ENCODE assay signal across 10 cellular contexts in the genomic region with DNA sequence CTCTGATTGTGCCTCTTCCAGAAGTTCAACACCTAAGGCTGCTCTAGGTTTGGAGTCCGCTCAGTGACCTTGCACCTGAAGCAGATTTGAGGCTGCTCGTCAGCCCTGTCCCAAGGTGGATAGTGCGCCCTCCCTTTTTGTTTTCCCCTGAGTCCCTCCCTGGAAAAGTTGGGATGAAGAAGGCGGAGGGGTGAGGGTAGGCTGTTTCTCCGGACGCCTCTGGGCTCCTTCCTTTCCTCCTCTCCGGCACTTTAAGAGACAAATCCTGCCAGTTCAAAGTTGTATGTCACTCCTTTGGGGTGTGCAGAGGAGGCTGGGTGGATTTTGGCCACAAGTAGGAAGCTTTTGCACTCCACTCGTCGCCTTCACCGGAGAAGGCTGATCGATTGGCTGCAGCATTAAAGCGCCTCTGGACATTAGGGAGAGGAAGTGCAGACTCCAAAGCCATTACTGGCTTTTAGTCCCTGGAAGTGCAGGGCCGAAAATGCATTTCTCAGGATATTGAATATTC.
DNase-seq lines count a peak whose midpoint lies in the region; ATAC-seq, FAIRE-seq and TF ChIP-seq lines count a peak whose summit lies in the region.
"Had no signal": no experiment of that assay in that cellular context is flagged by ENCODE, and none has a peak within 500 bp of the region (broad histone marks: within the 10 kb centered on the region; RNA-seq: fewer than 3 reads in every experiment).

No MANE protein-coding gene starts in this region.

- DNase-seq in chondrocyte (ENCODE audit: low spot score) (no peak), keratinocyte (ENCODE audit: low read depth, low spot score) (no peak), skeletal muscle cell (ENCODE audit: low read depth) (no peak), H54 (ENCODE audit: insufficient read length, low spot score) (no peak), T-cell (no peak), SW480 (ENCODE audit: low spot score) (no peak)
- no peak for DNase-seq in activated CD4-positive, alpha-beta T cell treated with anti-CD3 and anti-CD28 coated beads, Interleukin-2, amount 10 ng/mL, durations not matched to agents 7 days and 5 days
- DNase-seq: MM.1S had no signal

- no peak overlapping the region for H3K9ac ChIP-seq in keratinocyte (ENCODE audit: control insufficient read depth, extremely low read depth, insufficient read depth, low read length)

- H3K36me3 Mint-ChIP-seq in chondrocyte (ENCODE audit: low read depth) (no peaks in the 10 kb centered on the region), T-cell (no peaks in the 10 kb centered on the region)
- H3K36me3 Mint-ChIP-seq in activated CD4-positive, alpha-beta T cell treated with anti-CD3 and anti-CD28 coated beads, Interleukin-2, amount 10 ng/mL, durations not matched to agents 7 days and 5 days (ENCODE audit: low read depth), result no peaks in the 10 kb centered on the region

- H3K4me3 Mint-ChIP-seq in chondrocyte (ENCODE audit: unreplicated experiment), result peak overlapping the region; percentile 95
- H3K4me3 Mint-ChIP-seq in T-cell, result peak overlapping the region in 1 of 3 donors; percentile 0
- H3K4me3 Mint-ChIP-seq in activated CD4-positive, alpha-beta T cell treated with anti-CD3 and anti-CD28 coated beads, Interleukin-2, amount 10 ng/mL, durations not matched to agents 7 days and 5 days, result no peak overlapping the region

- no peaks in the 10 kb centered on the region for H3K9me3 ChIP-seq in HEK293 (ENCODE audit: control insufficient read depth, insufficient read depth, low read depth, low read length)
- H3K9me3 ChIP-seq in keratinocyte (ENCODE audit: control insufficient read depth, low read depth, low read length), result no peaks in the 10 kb centered on the region

- no peaks in the 10 kb centered on the region for H3K9me1 ChIP-seq in keratinocyte (ENCODE audit: control insufficient read depth, extremely low read depth, insufficient read depth, low read length)

- peak overlapping the region; percentile 94 for H3K4me2 ChIP-seq in keratinocyte (ENCODE audit: control insufficient read depth, extremely low read depth, insufficient read depth, low read depth, low read length)

- H3K4me1 ChIP-seq in HEK293 (ENCODE audit: control insufficient read depth, insufficient read depth, low read length) (peaks cover 10% of the 10 kb centered on the region), keratinocyte (ENCODE audit: control insufficient read depth, extremely low read depth, insufficient read depth, low read length) (peaks cover 3% of the 10 kb centered on the region)

- ATAC-seq in T-cell (replicated peaks in 1 of 4), result no peak

- FAIRE-seq in keratinocyte (lab: Jason Lieb, UNC) (no peak), H54 (lab: Jason Lieb, UNC) (no peak)
- FAIRE-seq: TTC549 had no signal

- CTCF ChIA-PET in HEK293 (lab: Yijun Ruan, JAX), result interaction anchor here (0.7 to 1.3 kb wide), 2 partner anchors 29 to 71 kb away, joined by 3 read pairs; no protein-coding TSS in a partner anchor
- CTCF ChIA-PET in T-cell (lab: Charles Lee), result no interaction called here
- CTCF ChIA-PET in activated CD4-positive, alpha-beta T cell treated with anti-CD3 and anti-CD28 coated beads, Interleukin-2, amount 10 ng/mL, durations not matched to agents 7 days and 5 days (lab: Charles Lee), result no interaction called here

- TF ChIP-seq CTCF in HEK293 (tag by site-specific recombination; IDR thresholded peaks at IDR 0.05), result peak; percentile 21; the same call in 1 of the 2 replicates
- TF ChIP-seq CTCF in chondrocyte (IDR thresholded peaks at IDR 0.05), result no peak
- TF ChIP-seq CTCF in keratinocyte (optimal IDR thresholded peaks at IDR 0.05 in 1 of 3, IDR thresholded peaks at IDR 0.05 in 1 of 3, conservative IDR thresholded peaks at IDR 0.05 in 1 of 3; ENCODE audit: extremely low read depth in 1 of 3, insufficient read depth in 2 of 3, low read length in 3 of 3), result no peak

- TF ChIP-seq POLR2A in H54 (IDR thresholded peaks at IDR 0.05; ENCODE audit: low read depth, low read length), result no peak

- no peaks in the 10 kb centered on the region for H3K36me3 ChIP-seq in HEK293 (ENCODE audit: control insufficient read depth in 2 of 2, insufficient read depth in 1 of 2, low read length in 2 of 2)
- H3K36me3 ChIP-seq in keratinocyte (ENCODE audit: control insufficient read depth in 2 of 2, extremely low read depth in 1 of 2, insufficient read depth in 2 of 2, low read length in 2 of 2), result no peaks in the 10 kb centered on the region

- H3K9me3 Mint-ChIP-seq in chondrocyte (ENCODE audit: low read depth) (no peaks in the 10 kb centered on the region), T-cell (no peaks in the 10 kb centered on the region)
- no peaks in the 10 kb centered on the region for H3K9me3 Mint-ChIP-seq in activated CD4-positive, alpha-beta T cell treated with anti-CD3 and anti-CD28 coated beads, Interleukin-2, amount 10 ng/mL, durations not matched to agents 7 days and 5 days

- no peaks in the 10 kb centered on the region for H3K79me2 ChIP-seq in keratinocyte (ENCODE audit: control insufficient read depth, insufficient read depth, low read length)

- no peak overlapping the region for H2AFZ ChIP-seq in keratinocyte (ENCODE audit: control insufficient read depth, low read length)

- peaks cover 35% of the 10 kb centered on the region for H3K27me3 ChIP-seq in keratinocyte (ENCODE audit: control insufficient read depth, extremely low read depth, insufficient read depth, low read length)

- H3K27ac ChIP-seq in HEK293 (ENCODE audit: extremely low read depth, low read depth, low read length) (peak overlapping the region; percentile 89; the same call in 1 of the 2 replicates), keratinocyte (ENCODE audit: control insufficient read depth, insufficient read depth, low read length) (no peak overlapping the region)

- H3K27me3 Mint-ChIP-seq in chondrocyte (ENCODE audit: low read depth) (no peaks in the 10 kb centered on the region), T-cell (peaks cover 35 to 55% of the 10 kb centered on the region in 2 donors)
- H3K27me3 Mint-ChIP-seq in activated CD4-positive, alpha-beta T cell treated with anti-CD3 and anti-CD28 coated beads, Interleukin-2, amount 10 ng/mL, durations not matched to agents 7 days and 5 days, result peaks cover 65% of the 10 kb centered on the region

- no peaks in the 10 kb centered on the region for H4K20me1 ChIP-seq in keratinocyte (ENCODE audit: control insufficient read depth, extremely low read depth, insufficient read depth, low read length)

- H3K4me3 ChIP-seq in HEK293 (ENCODE audit: low read depth, low read length), result peak overlapping the region; percentile 69
- H3K4me3 ChIP-seq in keratinocyte (ENCODE audit: control insufficient read depth in 2 of 3, extremely low read depth in 1 of 3, insufficient read depth in 2 of 3, low read depth in 1 of 3, low read length in 3 of 3), result no peak overlapping the region
- H3K4me3 ChIP-seq in skeletal muscle cell (ENCODE audit: low read depth, low read length), result peak overlapping the region; percentile 72

- H3K4me1 Mint-ChIP-seq in chondrocyte (ENCODE audit: low read depth) (peaks cover 41% of the 10 kb centered on the region), T-cell (peaks cover 0 to 8% (median 7%) of the 10 kb centered on the region in 3 donors)
- peaks cover 2% of the 10 kb centered on the region for H3K4me1 Mint-ChIP-seq in activated CD4-positive, alpha-beta T cell treated with anti-CD3 and anti-CD28 coated beads, Interleukin-2, amount 10 ng/mL, durations not matched to agents 7 days and 5 days

- dilution Hi-C loops in keratinocyte (cut with MboI; ENCODE audit: extremely low pct_ligation_motif_present, low sequenced_read_pairs), result no loop called here

- POLR2A ChIA-PET in HEK293 (lab: Yijun Ruan, JAX) (interaction anchor here (1.0 kb wide), 1 partner anchor 11 kb away, joined by 3 read pairs; no protein-coding TSS in a partner anchor), T-cell (lab: Charles Lee) (interaction anchor here in 1 of 2 donors (0.6 kb wide), 1 partner anchor 180 kb away, joined by 4 read pairs; no protein-coding TSS in a partner anchor)
- POLR2A ChIA-PET in activated CD4-positive, alpha-beta T cell treated with anti-CD3 and anti-CD28 coated beads, Interleukin-2, amount 10 ng/mL, durations not matched to agents 7 days and 5 days (lab: Charles Lee), result no interaction called here

- H3K27ac Mint-ChIP-seq in chondrocyte (ENCODE audit: unreplicated experiment) (peak overlapping the region; percentile 91), T-cell (no peak overlapping the region)
- no peak overlapping the region for H3K27ac Mint-ChIP-seq in activated CD4-positive, alpha-beta T cell treated with anti-CD3 and anti-CD28 coated beads, Interleukin-2, amount 10 ng/mL, durations not matched to agents 7 days and 5 days

TF ChIP-seq in HEK293, 187 proteins besides CTCF, POLR2A, EP300 and RAD21 (continues in another document):
- no peak for TF ChIP-seq HOXC10 (CRISPR knock-in tag; IDR thresholded peaks at IDR 0.05)
- TF ChIP-seq ZNF362 (tag by site-specific recombination; IDR thresholded peaks at IDR 0.05), result no peak
- no peak for TF ChIP-seq ZBTB10 (tag by site-specific recombination; IDR thresholded peaks at IDR 0.05)
- TF ChIP-seq ZBTB17 (tag by site-specific recombination; IDR thresholded peaks at IDR 0.05), result peak; percentile 67

Comparison
In these comparisons a context has a peak if more than half of its experiments do, and no peak if none do; other contexts are left out.
1. H3K4me3 ChIP-seq: peak in HEK293 (single experiment) and skeletal muscle cell (single experiment); none in keratinocyte (0 of 3).